ENCODE assay signal across 33 cellular contexts in genomic region chr2:120118471-120118870, GRCh38.
"Had no signal": no experiment of that assay in that cellular context is flagged by ENCODE, and none has a peak within 500 bp of the region (broad histone marks: within the 10 kb centered on the region; RNA-seq: fewer than 3 reads in every experiment).

No MANE protein-coding gene starts in this region.

- H3K36me3 ChIP-seq: adrenal gland, brain microvascular endothelial cell, breast epithelium had no signal

- H3K9me3 ChIP-seq: adrenal gland, body of pancreas, breast epithelium had no signal

- DNase-seq: activated B cell treated with CpG ODN at 0.5 μM for 24 hours; activated CD4-positive, alpha-beta memory T cell treated with anti-CD3 and anti-CD28 coated beads for 36 hours; activated CD4-positive, alpha-beta T cell treated with anti-CD3 and anti-CD28 coated beads for 4 hours; activated CD4-positive, alpha-beta T cell treated with anti-CD3 and anti-CD28 coated beads, Interleukin-2, amount 10 ng/mL, durations not matched to agents 24 days and 14 days; activated CD4-positive, alpha-beta T cell treated with anti-CD3 and anti-CD28 coated beads, Interleukin-2, amount 50 U/mL, for 1 hour; activated CD4-positive, alpha-beta T cell treated with anti-CD3 and anti-CD28 coated beads, Interleukin-2, amount 50 U/mL, for 4 hours; activated CD4-positive, CD25-positive, alpha-beta regulatory T cell treated with anti-CD3 and anti-CD28 coated beads, Interleukin-2, amount 50 U/mL, for 72 hours; activated CD8-positive, alpha-beta memory T cell treated with anti-CD3 and anti-CD28 coated beads, Interleukin-2, amount 50 U/mL, for 4 hours; activated CD8-positive, alpha-beta T cell treated with anti-CD3 and anti-CD28 coated beads for 36 hours; activated effector memory CD4-positive, alpha-beta T cell treated with anti-CD3 and anti-CD28 coated beads, Interleukin-2, amount 50 U/mL, for 16 hours; activated gamma-delta T cell treated with Interleukin-2 at 50 U/mL for 16 hours; activated naive CD4-positive, alpha-beta T cell; activated naive CD4-positive, alpha-beta T cell treated with anti-CD3 and anti-CD28 coated beads for 36 hours; activated naive CD4-positive, alpha-beta T cell treated with anti-CD3 and anti-CD28 coated beads, Interleukin-2, amount 50 U/mL, for 16 hours; activated naive CD8-positive, alpha-beta T cell treated with anti-CD3 and anti-CD28 coated beads for 36 hours; activated T-cell treated with anti-CD3 and anti-CD28 coated beads for 4 hours; activated T-cell treated with anti-CD3 and anti-CD28 coated beads, Interleukin-2, amount 50 U/mL, for 1 hour; activated T-cell treated with anti-CD3 and anti-CD28 coated beads, Interleukin-2, amount 50 U/mL, for 4 hours; activated T-cell treated with anti-CD3 and anti-CD28 coated beads, Interleukin-2, amount 50 U/mL, for 72 hours; adrenal gland; amniotic stem cell; aorta; body of pancreas; brain microvascular endothelial cell; central memory CD4-positive, alpha-beta T cell; T-helper 2 cell; T-helper 9 cell had no signal

- ATAC-seq: activated CD8-positive, alpha-beta T cell treated with anti-CD3 and anti-CD28 coated beads for 36 hours; activated naive CD4-positive, alpha-beta T cell treated with anti-CD3 and anti-CD28 coated beads, Interleukin-2, amount 50 U/mL, for 72 hours; activated T-cell treated with anti-CD3 and anti-CD28 coated beads, Interleukin-2, amount 50 U/mL, for 4 hours; activated T-cell treated with anti-CD3 and anti-CD28 coated beads, Interleukin-2, amount 50 U/mL, for 72 hours; activated T-helper 17 cell treated with anti-CD3 and anti-CD28 coated beads, Interleukin-2, amount 50 U/mL, for 72 hours; body of pancreas had no signal

- H3K4me1 ChIP-seq: adrenal gland, body of pancreas, breast epithelium had no signal

- FAIRE-seq: astrocyte, TTC549 had no signal

- H3K27me3 ChIP-seq: adrenal gland, body of pancreas, brain microvascular endothelial cell, breast epithelium had no signal

- H3K27ac ChIP-seq: adrenal gland, body of pancreas, brain microvascular endothelial cell, breast epithelium, VCaP had no signal

- H3K4me3 ChIP-seq: adrenal gland, body of pancreas, breast epithelium had no signal
